2 cellular contexts compared by ENCODE assay signal in genomic region chr2:160434254-160434948, GRCh38.
TF ChIP-seq lines count a peak whose summit lies in the region.

No MANE protein-coding gene starts in this region.

TF ChIP-seq in A549, 52 proteins besides CTCF, POLR2A, EP300 and RAD21:
- TF ChIP-seq ELK1 (IDR thresholded peaks at IDR 0.05; ENCODE audit: low read depth, low read length) (no peak), ZNF302 (CRISPR knock-in tag; IDR thresholded peaks at IDR 0.05) (no peak), REST (IDR thresholded peaks at IDR 0.05) (no peak)

TF ChIP-seq in HEK293, 187 proteins besides CTCF, POLR2A, EP300 and RAD21 (continued from another document):
- TF ChIP-seq PRDM10 (tag by site-specific recombination; IDR thresholded peaks at IDR 0.05) (no peak), ZBTB26 (tag by site-specific recombination; optimal IDR thresholded peaks at IDR 0.05) (no peak), ZNF692 (tag by site-specific recombination; IDR thresholded peaks at IDR 0.05) (no peak), ZNF660 (tag by site-specific recombination; IDR thresholded peaks at IDR 0.05) (no peak), ZNF398 (tag by site-specific recombination; IDR thresholded peaks at IDR 0.05) (peak; percentile 81), ZNF169 (tag by site-specific recombination; IDR thresholded peaks at IDR 0.05) (no peak), ZNF707 (tag by site-specific recombination; IDR thresholded peaks at IDR 0.05) (no peak), YY1 (tag by site-specific recombination; IDR thresholded peaks at IDR 0.05) (no peak), ZNF112 (tag by site-specific recombination; IDR thresholded peaks at IDR 0.05) (no peak), ZNF560 (tag by site-specific recombination; IDR thresholded peaks at IDR 0.05; ENCODE audit: borderline replicate concordance) (no peak), ZNF266 (tag by site-specific recombination; IDR thresholded peaks at IDR 0.05; ENCODE audit: low read depth) (no peak)
